In the genomic region with DNA sequence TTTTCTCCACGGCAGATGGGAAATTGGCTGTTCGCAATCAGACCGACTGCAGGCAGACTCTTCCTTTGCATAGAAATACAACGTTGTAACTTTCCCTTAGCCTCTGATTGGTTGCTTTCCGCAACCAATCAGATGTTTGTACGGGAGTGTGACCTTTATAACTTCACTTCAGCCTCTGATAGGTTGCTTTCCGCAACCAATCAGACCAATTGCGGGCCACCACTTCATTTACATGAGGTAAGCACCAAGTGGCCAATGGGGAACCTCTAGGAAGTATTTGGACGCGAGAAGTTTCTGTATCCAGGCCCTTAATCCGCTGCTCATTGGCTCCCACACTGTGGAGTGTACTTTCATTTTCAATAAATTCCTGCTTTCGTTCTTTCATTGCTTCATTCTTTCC, we compare ENCODE assay signal across 26 cellular contexts.
"Had no signal": no experiment of that assay in that cellular context is flagged by ENCODE, and none has a peak within 500 bp of the region (broad histone marks: within the 10 kb centered on the region; RNA-seq: fewer than 3 reads in every experiment).

No MANE protein-coding gene starts in this region.

- H3K9me3 ChIP-seq: ascending aorta, body of pancreas had no signal

- H3K27me3 Mint-ChIP-seq: activated CD8-positive, alpha-beta memory T cell treated with anti-CD3 and anti-CD28 coated beads, Interleukin-2, amount 10 ng/mL, durations not matched to agents 7 days and 5 days; activated naive CD4-positive, alpha-beta T cell treated with anti-CD3 and anti-CD28 coated beads, Interleukin-2, amount 50 U/mL, for 24 hours; activated naive CD8-positive, alpha-beta T cell treated with anti-CD3 and anti-CD28 coated beads, Interleukin-2, amount 50 U/mL, for 24 hours; activated T-cell treated with anti-CD3 and anti-CD28 coated beads, Interleukin-2, amount 50 U/mL, for 24 hours had no signal

- H3K27ac Mint-ChIP-seq: activated CD8-positive, alpha-beta memory T cell treated with anti-CD3 and anti-CD28 coated beads, Interleukin-2, amount 10 ng/mL, durations not matched to agents 7 days and 5 days; activated naive CD4-positive, alpha-beta T cell treated with anti-CD3 and anti-CD28 coated beads, Interleukin-2, amount 50 U/mL, for 24 hours; activated naive CD8-positive, alpha-beta T cell treated with anti-CD3 and anti-CD28 coated beads, Interleukin-2, amount 50 U/mL, for 24 hours; activated T-cell treated with anti-CD3 and anti-CD28 coated beads, Interleukin-2, amount 50 U/mL, for 24 hours; activated T-helper 1 cell treated with anti-CD3 and anti-CD28 coated beads, Interleukin-12 subunit alpha, Interleukin-12 subunit beta, Interleukin-2, Interleukin-4 antibody, amounts not matched to agents 30 ng/mL and 10 ng/mL and 1 ng/mL, durations not matched to agents 14 hours and 24 hours and 36 hours had no signal

- H3K4me1 ChIP-seq: body of pancreas had no signal

- H3K36me3 ChIP-seq: cardiac muscle cell had no signal

- H3K4me3 Mint-ChIP-seq: activated CD8-positive, alpha-beta memory T cell treated with anti-CD3 and anti-CD28 coated beads, Interleukin-2, amount 10 ng/mL, durations not matched to agents 7 days and 5 days; activated naive CD4-positive, alpha-beta T cell treated with anti-CD3 and anti-CD28 coated beads, Interleukin-2, amount 50 U/mL, for 24 hours; activated naive CD8-positive, alpha-beta T cell treated with anti-CD3 and anti-CD28 coated beads, Interleukin-2, amount 50 U/mL, for 24 hours; activated T-cell treated with anti-CD3 and anti-CD28 coated beads, Interleukin-2, amount 50 U/mL, for 24 hours; activated T-helper 1 cell treated with anti-CD3 and anti-CD28 coated beads, Interleukin-12 subunit alpha, Interleukin-12 subunit beta, Interleukin-2, Interleukin-4 antibody, amounts not matched to agents 30 ng/mL and 10 ng/mL and 1 ng/mL, durations not matched to agents 14 hours and 24 hours and 36 hours had no signal

- H3K27ac ChIP-seq: ascending aorta, body of pancreas, cardiac muscle cell, RWPE1 had no signal

- H3K9me3 Mint-ChIP-seq: activated naive CD4-positive, alpha-beta T cell treated with anti-CD3 and anti-CD28 coated beads, Interleukin-2, amount 50 U/mL, for 24 hours; activated T-cell treated with anti-CD3 and anti-CD28 coated beads, Interleukin-2, amount 50 U/mL, for 24 hours; activated T-helper 1 cell treated with anti-CD3 and anti-CD28 coated beads, Interleukin-12 subunit alpha, Interleukin-12 subunit beta, Interleukin-2, Interleukin-4 antibody, amounts not matched to agents 30 ng/mL and 10 ng/mL and 1 ng/mL, durations not matched to agents 14 hours and 24 hours and 36 hours had no signal

- H3K4me3 ChIP-seq: ascending aorta, body of pancreas, cardiac muscle cell had no signal

- DNase-seq: activated CD4-positive, CD25-positive, alpha-beta regulatory T cell; activated CD8-positive, alpha-beta memory T cell treated with anti-CD3 and anti-CD28 coated beads, Interleukin-2, amount 10 ng/mL, durations not matched to agents 7 days and 5 days; activated effector memory CD4-positive, alpha-beta T cell treated with Interleukin-2 at 50 U/mL for 16 hours; activated naive CD4-positive, alpha-beta T cell; activated naive CD8-positive, alpha-beta T cell treated with anti-CD3 and anti-CD28 coated beads, Interleukin-2, amount 50 U/mL, for 24 hours; activated T-cell treated with anti-CD3 and anti-CD28 coated beads, Interleukin-2, amount 50 U/mL, for 24 hours; amniotic stem cell; body of pancreas; MM.1S; NCI-H1105; NCI-H1436; NCI-H1694 treated with DMSO at 0.1 percent for 48 hours; NCI-H2029 treated with DMSO at 0.1 percent for 48 hours; NCI-H345; NCI-H510A; NCI-H526 treated with DMSO at 0.1 percent for 48 hours; NK-92 treated with Interleukin-12 subunit alpha and Interleukin-12 subunit beta, amount 100 ng/mL, for 24 hours; OCI-M1; SHP77; T-helper 2 cell; T1000 had no signal

- H3K27me3 ChIP-seq: ascending aorta, body of pancreas, cardiac muscle cell had no signal
